10 cellular contexts compared by ENCODE assay signal in the genomic region with DNA sequence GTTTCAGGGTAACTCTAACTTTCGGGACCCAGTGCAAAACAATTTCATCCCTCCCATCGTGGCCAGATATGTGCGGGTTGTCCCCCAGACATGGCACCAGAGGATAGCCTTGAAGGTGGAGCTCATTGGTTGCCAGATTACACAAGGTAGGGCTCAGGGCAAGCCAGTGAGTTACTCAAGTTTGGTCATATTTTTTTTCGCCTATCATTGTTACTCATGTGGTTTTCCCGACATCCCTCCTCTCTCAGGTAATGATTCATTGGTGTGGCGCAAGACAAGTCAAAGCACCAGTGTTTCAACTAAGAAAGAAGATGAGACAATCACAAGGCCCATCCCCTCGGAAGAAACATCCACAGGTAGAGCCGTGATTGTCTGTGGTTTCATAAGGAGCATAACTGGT.
"Had no signal": no experiment of that assay in that cellular context is flagged by ENCODE, and none has a peak within 500 bp of the region (broad histone marks: within the 10 kb centered on the region; RNA-seq: fewer than 3 reads in every experiment).

No MANE protein-coding gene starts in this region.

- H3K27ac ChIP-seq: ascending aorta, cardiac muscle cell, gastroesophageal sphincter, ovary, tibial artery, vagina had no signal

- H3K4me3 ChIP-seq: ascending aorta, cardiac muscle cell, gastroesophageal sphincter, ovary, tibial artery, vagina had no signal

- H3K27me3 ChIP-seq: ascending aorta, cardiac muscle cell, gastroesophageal sphincter, ovary, tibial artery, vagina had no signal

- ATAC-seq: activated CD4-positive, CD25-positive, alpha-beta regulatory T cell treated with anti-CD3 and anti-CD28 coated beads, Interleukin-2, amount 50 U/mL, for 24 hours; gastroesophageal sphincter; stimulated activated memory B cell treated with anti-CD40 and anti-IgM and Interleukin-4, amounts not matched to agents 10 μg/mL and 1 μg/mL and 100 μg/mL, for 72 hours had no signal

- H3K4me1 ChIP-seq: ascending aorta, gastroesophageal sphincter, tibial artery, vagina had no signal

- H3K36me3 ChIP-seq: cardiac muscle cell, ovary had no signal

- DNase-seq: activated CD4-positive, alpha-beta T cell treated with anti-CD3 and anti-CD28 coated beads, Interleukin-2, amount 50 U/mL, for 48 hours; ovary; retina; tibial artery had no signal

- H3K9me3 ChIP-seq: ascending aorta, gastroesophageal sphincter, ovary, tibial artery, vagina had no signal
